ENCODE assay signal across 8 cellular contexts in the genomic region with DNA sequence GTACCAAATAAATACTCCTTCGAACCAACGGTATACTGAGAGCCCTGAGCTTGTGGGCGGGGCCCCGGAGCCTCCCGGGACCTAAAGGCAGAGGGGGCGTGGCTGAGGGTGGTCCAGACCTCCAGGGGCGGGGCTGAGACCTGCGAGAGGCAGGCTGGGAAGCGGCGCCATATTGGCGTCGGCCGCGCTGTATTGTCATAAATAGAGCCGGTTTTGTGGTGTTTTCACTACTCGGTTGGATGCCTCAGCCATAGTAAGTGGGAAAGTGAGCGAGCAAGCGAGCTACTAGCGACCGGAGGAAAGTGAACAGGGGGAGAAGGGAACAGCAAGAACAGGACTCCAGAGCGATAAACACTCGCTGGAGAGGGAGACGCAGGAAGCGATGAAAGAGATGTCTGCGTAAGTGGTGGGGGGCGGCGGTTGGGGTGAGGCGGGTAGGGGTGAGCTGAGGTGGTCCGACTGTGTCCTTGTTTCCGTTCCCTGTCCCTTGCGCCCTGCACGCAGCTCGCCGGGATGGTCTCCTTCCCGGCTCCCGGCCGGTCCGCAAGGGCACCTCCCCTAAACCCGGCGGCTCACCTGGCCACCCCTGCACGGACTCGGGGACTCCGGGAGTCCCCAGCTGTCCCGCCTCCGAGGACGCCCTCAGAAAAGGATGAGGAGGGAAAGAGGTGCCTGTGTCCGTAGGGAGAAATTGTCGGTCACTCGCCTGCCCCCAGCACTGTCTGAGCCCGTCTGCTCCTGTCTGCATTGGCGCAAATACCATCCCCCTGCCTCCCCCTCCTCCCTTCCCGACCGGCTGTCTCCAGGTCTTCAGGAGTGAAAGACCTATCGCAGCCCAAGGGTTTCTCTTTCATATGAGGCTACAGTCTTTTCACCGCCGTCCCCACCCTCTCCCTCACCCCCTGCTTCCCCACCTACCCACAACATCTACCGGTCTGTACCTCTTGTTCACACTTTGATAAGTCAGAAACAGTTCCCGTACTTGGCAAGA. TPM values are rescaled to one million over a fixed set of nuclear protein-coding genes. Genes with fewer than 3 reads are reported as not detected.
DNase-seq lines count a peak whose midpoint lies in the region; ATAC-seq and TF ChIP-seq lines count a peak whose summit lies in the region.

A gene (plus strand): TSS at position 172 of the 991 bp plus-strand sequence. CDS start 211 bp downstream, at position 383.

- peak; percentile 85 for TF ChIP-seq POLR2A in GM15510 (IDR thresholded peaks at IDR 0.05; ENCODE audit: borderline replicate concordance, extremely low read depth, insufficient read length)
- TF ChIP-seq POLR2A in uterus (IDR thresholded peaks at IDR 0.05): peak; percentile 65 to 83

- H3K36me3 ChIP-seq in right atrium auricular region (peaks cover 14% of the 10 kb centered on the region), uterus (no peaks in the 10 kb centered on the region)

- H3K27me3 ChIP-seq in right atrium auricular region (no peaks in the 10 kb centered on the region), uterus (no peaks in the 10 kb centered on the region)

- intact Hi-C loops in uterus (cut with DNase I; ENCODE audit: low total_unique reads): no loop called here

- H3K27ac ChIP-seq in angular gyrus (ENCODE audit: low read depth, low read length) (peak within 1 kb of the TSS; percentile 57), right atrium auricular region (peak within 1 kb of the TSS; percentile 92 to 95), uterus (peak within 1 kb of the TSS; percentile 93 to 96)

- H3K9me3 ChIP-seq in T-helper 17 cell (ENCODE audit: control insufficient read depth, low read length, poor library complexity, severe bottlenecking): no peaks in the 10 kb centered on the region
- H3K9me3 ChIP-seq in right atrium auricular region: no peaks in the 10 kb centered on the region
- no peaks in the 10 kb centered on the region for H3K9me3 ChIP-seq in uterus

- H3K4me1 ChIP-seq in right atrium auricular region: peaks cover 0 to 9% of the 10 kb centered on the region in 2 donors
- H3K4me1 ChIP-seq in uterus: no peaks in the 10 kb centered on the region

- ATAC-seq in HG02885 (IDR thresholded peaks at IDR 0.05; ENCODE audit: poor library complexity, unreplicated experiment): peak; percentile 99
- ATAC-seq in T-helper 17 cell: peak; percentile 99

- peaks cover 14% of the 10 kb centered on the region for H3K36me3 Mint-ChIP-seq in T-helper 17 cell (ENCODE audit: low read depth)

- TF ChIP-seq CTCF in right atrium auricular region (IDR thresholded peaks at IDR 0.05) (no peak), uterus (IDR thresholded peaks at IDR 0.05) (no peak)

- peaks cover 28% of the 10 kb centered on the region for H3K4me1 Mint-ChIP-seq in T-helper 17 cell

- no peaks in the 10 kb centered on the region for H3K27me3 Mint-ChIP-seq in T-helper 17 cell

- DNase-seq in NCI-H1694 treated with DMSO at 0.1 percent for 48 hours (lab: John Stamatoyannopoulos, UW) (peak; percentile 92), T-helper 17 cell (peak; percentile 94 to 96 (median 94)), right atrium auricular region (ENCODE audit: low spot score) (peak; percentile 92), pulmonary artery endothelial cell (ENCODE audit: low read depth, low spot score) (peak; percentile 76), uterus (peak; percentile 95 to 96)

- H3K4me3 ChIP-seq in right atrium auricular region: peak within 1 kb of the TSS; percentile 87 to 90
- H3K4me3 ChIP-seq in uterus: peak within 1 kb of the TSS; percentile 85 to 99

- H3K27ac Mint-ChIP-seq in T-helper 17 cell: peak within 1 kb of the TSS; percentile 98

- peak within 1 kb of the TSS; percentile 100 for H3K4me3 Mint-ChIP-seq in T-helper 17 cell

RNA-seq across cellular contexts. Expression of the gene that starts here (rescaled TPM):
- total RNA-seq in T-helper 17 cell: 10 to 100 TPM; 18.1 to 19.1 TPM
- 10 to 100 TPM in 1 of 2 donors, 1 to 10 TPM in 1; 9.4 to 10.6 TPM for total RNA-seq in right atrium auricular region
- total RNA-seq in pulmonary artery endothelial cell: 11.3 and 15.1 TPM in 2 replicates
- 10 to 100 TPM in 3 of 4 donors, 1 to 10 TPM in 1; 7.7 to 32.1 (median 15.0) TPM for total RNA-seq in uterus

Comparison
In these comparisons a context has a peak if more than half of its experiments do, and no peak if none do; other contexts are left out.
1. Peak in every context shown above with its lines: DNase-seq, ATAC-seq, H3K4me3 ChIP-seq and H3K27ac ChIP-seq.